ENCODE assay signal across 22 cellular contexts in genomic region chr4:150278206-150278605, GRCh38.
"Had no signal": no experiment of that assay in that cellular context is flagged by ENCODE, and none has a peak within 500 bp of the region (broad histone marks: within the 10 kb centered on the region; RNA-seq: fewer than 3 reads in every experiment).

No MANE protein-coding gene starts in this region.

- H3K9me3 ChIP-seq: lower lobe of right lung, pancreas, prostate gland had no signal

- H3K36me3 ChIP-seq: prostate gland had no signal

- ATAC-seq: gastroesophageal sphincter; lower lobe of right lung; natural killer cell; pancreas; sciatic nerve; stimulated activated naive B cell treated with anti-CD40 and anti-IgM and Interleukin-4, amounts not matched to agents 10 μg/mL and 1 μg/mL and 100 μg/mL, for 72 hours; stimulated activated naive CD8-positive, alpha-beta T cell treated with anti-CD3 and anti-CD28 coated beads, Interleukin-15, amount 100 ng/mL, for 72 hours had no signal

- H3K27ac Mint-ChIP-seq: dendritic cell treated with granulocyte-macrophage colony-stimulating factor and Interleukin-4, amounts not matched to agents 40 ng/mL and 50 ng/mL, for 4 days; immature natural killer cell; memory B cell; natural killer cell; stimulated activated naive B cell treated with anti-CD40 and anti-IgM and Interleukin-4, amounts not matched to agents 10 μg/mL and 1 μg/mL and 100 μg/mL, for 72 hours; stimulated activated naive CD8-positive, alpha-beta T cell treated with anti-CD3 and anti-CD28 coated beads, Interleukin-15, amount 100 ng/mL, for 72 hours had no signal

- H3K4me3 Mint-ChIP-seq: dendritic cell treated with granulocyte-macrophage colony-stimulating factor and Interleukin-4, amounts not matched to agents 40 ng/mL and 50 ng/mL, for 4 days; immature natural killer cell; memory B cell; mesothelial cell of epicardium; natural killer cell; neural crest cell; stimulated activated naive B cell treated with anti-CD40 and anti-IgM and Interleukin-4, amounts not matched to agents 10 μg/mL and 1 μg/mL and 100 μg/mL, for 72 hours; stimulated activated naive CD8-positive, alpha-beta T cell treated with anti-CD3 and anti-CD28 coated beads, Interleukin-15, amount 100 ng/mL, for 72 hours had no signal

- H3K4me3 ChIP-seq: esophagus squamous epithelium, gastroesophageal sphincter, left ventricle myocardium inferior, lower lobe of right lung, pancreas, prostate gland, spleen, thoracic aorta, transverse colon had no signal

- H3K27me3 Mint-ChIP-seq: dendritic cell treated with granulocyte-macrophage colony-stimulating factor and Interleukin-4, amounts not matched to agents 40 ng/mL and 50 ng/mL, for 4 days; memory B cell; stimulated activated naive B cell treated with anti-CD40 and anti-IgM and Interleukin-4, amounts not matched to agents 10 μg/mL and 1 μg/mL and 100 μg/mL, for 72 hours; stimulated activated naive CD8-positive, alpha-beta T cell treated with anti-CD3 and anti-CD28 coated beads, Interleukin-15, amount 100 ng/mL, for 72 hours had no signal

- H3K4me1 ChIP-seq: esophagus squamous epithelium, left ventricle myocardium inferior, lower lobe of right lung, pancreas, prostate gland, spleen had no signal

- H3K27ac ChIP-seq: esophagus squamous epithelium, gastroesophageal sphincter, left ventricle myocardium inferior, lower lobe of right lung, pancreas, prostate gland, spleen, thoracic aorta, transverse colon had no signal

- DNase-seq: esophagus squamous epithelium; foreskin fibroblast; immature natural killer cell; left ventricle myocardium inferior; lower lobe of right lung; natural killer cell; pancreas; spleen; stimulated activated CD4-positive, alpha-beta T cell treated with anti-CD3 and anti-CD28 coated beads, Interleukin-15, amount 100 ng/mL, for 24 hours; stimulated activated CD4-positive, alpha-beta T cell treated with anti-CD3 and anti-CD28 coated beads, Interleukin-1b, Interleukin-23, amount 100 ng/mL, for 48 hours; stimulated activated CD4-positive, alpha-beta T cell treated with anti-CD3 and anti-CD28 coated beads, Interleukin-4, amount 100 ng/mL, for 4 hours; stimulated activated naive B cell treated with anti-CD40 and anti-IgM and Interleukin-4, amounts not matched to agents 10 μg/mL and 1 μg/mL and 100 μg/mL, for 72 hours; stimulated activated naive CD8-positive, alpha-beta T cell treated with anti-CD3 and anti-CD28 coated beads, Interleukin-15, amount 100 ng/mL, for 72 hours; transverse colon had no signal

- H3K9me3 Mint-ChIP-seq: dendritic cell treated with granulocyte-macrophage colony-stimulating factor and Interleukin-4, amounts not matched to agents 40 ng/mL and 50 ng/mL, for 4 days had no signal

- H3K4me1 Mint-ChIP-seq: memory B cell; stimulated activated naive CD8-positive, alpha-beta T cell treated with anti-CD3 and anti-CD28 coated beads, Interleukin-15, amount 100 ng/mL, for 72 hours had no signal

- H3K27me3 ChIP-seq: esophagus squamous epithelium, gastroesophageal sphincter, pancreas, spleen, transverse colon had no signal
